In the genomic region with DNA sequence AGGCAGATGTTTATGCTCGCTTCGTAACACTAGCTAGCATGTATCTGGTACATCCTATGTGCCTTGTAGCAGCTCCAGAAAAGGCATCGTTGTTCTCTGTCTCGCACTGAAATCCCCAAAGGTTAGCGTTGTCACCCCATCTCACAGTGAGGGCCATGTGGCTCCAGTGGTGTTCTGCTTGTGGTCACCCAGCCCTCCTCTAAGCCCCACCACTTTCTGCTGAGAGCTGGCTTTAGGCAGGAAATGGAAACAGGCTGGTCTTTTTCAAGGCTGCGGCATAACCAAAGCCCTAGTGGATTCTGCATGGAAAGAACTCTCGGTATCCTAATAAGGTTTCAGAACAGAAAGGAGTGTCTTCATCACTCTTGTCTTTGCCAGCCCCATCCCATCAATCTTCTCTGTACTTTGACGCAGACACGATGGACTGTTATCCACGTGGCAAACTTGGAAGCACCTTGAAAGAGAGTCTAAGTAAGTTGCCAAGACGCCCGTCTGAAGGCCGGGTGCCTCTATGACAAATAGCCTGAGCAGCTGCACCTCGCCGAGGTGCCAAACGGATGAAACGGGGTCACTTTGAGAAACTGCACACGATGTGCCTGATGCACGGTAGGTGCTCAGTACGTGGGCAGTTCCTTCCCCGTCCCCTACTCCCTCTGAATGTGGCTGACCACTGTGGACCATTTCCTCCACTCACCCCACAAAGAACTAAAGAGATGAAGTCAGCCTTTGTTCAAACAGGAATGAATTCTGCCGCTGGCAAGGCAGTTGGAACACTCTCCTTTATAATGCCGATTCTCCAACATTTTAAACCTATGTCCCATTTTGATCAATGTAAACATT, we compare ENCODE assay signal across 8 cellular contexts. TPM values are rescaled to one million over a fixed set of nuclear protein-coding genes. Genes with fewer than 3 reads are reported as not detected.
DNase-seq lines count a peak whose midpoint lies in the region; ATAC-seq, FAIRE-seq and TF ChIP-seq lines count a peak whose summit lies in the region.

No MANE protein-coding gene starts in this region.

- H3K36me3 ChIP-seq in SJCRH30 (no peaks in the 10 kb centered on the region), thoracic aorta (no peaks in the 10 kb centered on the region)

- DNase-seq in AG10803 (ENCODE audit: low read depth) (peak; percentile 62), SJCRH30 (peak; percentile 80 to 88), left ventricle myocardium superior (no peak), thoracic aorta (ENCODE audit: low spot score) (peak; percentile 36), NCI-H2029 treated with DMSO at 0.1 percent for 48 hours (lab: John Stamatoyannopoulos, UW) (no peak), RCC 7860 (ENCODE audit: low spot score) (no peak), GM10266 (ENCODE audit: extremely low spot score) (no peak)

- intact Hi-C loops in left ventricle myocardium superior (cut with micrococcal nuclease): no loop called here

- no peak for FAIRE-seq in RCC 7860 (lab: Jason Lieb, UNC)

- no peaks in the 10 kb centered on the region for H3K9me3 ChIP-seq in SJCRH30 (replicated peaks)
- no peaks in the 10 kb centered on the region for H3K9me3 ChIP-seq in thoracic aorta

- peak; percentile 23 for ATAC-seq in GM21529 (IDR thresholded peaks at IDR 0.05; ENCODE audit: unreplicated experiment)
- ATAC-seq in left ventricle myocardium superior: peak; percentile 64
- ATAC-seq in thoracic aorta (ENCODE audit: insufficient number of reproducible peaks, low FRiP score, low read depth): peak; percentile 72

- H3K27me3 ChIP-seq in SJCRH30 (no peaks in the 10 kb centered on the region), thoracic aorta (replicated peaks; ENCODE audit: insufficient read depth) (no peaks in the 10 kb centered on the region)

- peaks cover 32% of the 10 kb centered on the region for H3K4me1 ChIP-seq in SJCRH30
- H3K4me1 ChIP-seq in thoracic aorta (ENCODE audit: control insufficient read depth in 1 of 2, low read depth in 2 of 2): peaks cover 23 to 71% of the 10 kb centered on the region in 2 donors

- TF ChIP-seq CTCF in AG10803 (conservative IDR thresholded peaks at IDR 0.05; ENCODE audit: low read length) (peak; percentile 9; the same call in 1 of the 2 replicates), thoracic aorta (IDR thresholded peaks at IDR 0.05) (no peak), GM10266 (IDR thresholded peaks at IDR 0.05; ENCODE audit: control insufficient read depth, insufficient read depth, low read depth, missing control alignments) (no peak)

- H3K4me3 ChIP-seq in AG10803 (ENCODE audit: low read length) (no peak overlapping the region; the same call in 1 of the 2 replicates), SJCRH30 (peak overlapping the region; percentile 32), thoracic aorta (peak overlapping the region; percentile 56)

- H3K27ac ChIP-seq in SJCRH30: peak overlapping the region; percentile 32
- H3K27ac ChIP-seq in thoracic aorta: peak overlapping the region; percentile 80 to 89

RNA-seq across cellular contexts. Expression of a gene that starts 57.8 kb away (rescaled TPM):
- 33.5 and 41.2 TPM in 2 replicates for total RNA-seq in SJCRH30 (2014; rRNA removed; shearing (Covaris generic))
- total RNA-seq in left ventricle myocardium superior (160 TPM), thoracic aorta (100 to 1,000 TPM; 164 to 168 TPM)

Comparison
In these comparisons a context has a peak if more than half of its experiments do, and no peak if none do; other contexts are left out.
1. DNase-seq: peak in AG10803 (single experiment), SJCRH30 (2 of 2) and thoracic aorta (single experiment); none in left ventricle myocardium superior (single experiment), NCI-H2029 treated with DMSO at 0.1 percent for 48 hours (single experiment), RCC 7860 (single experiment) and GM10266 (single experiment).
2. Peak in every context shown above with its lines, with median percentiles within 50 percentile points of each other: ATAC-seq.